ENCODE assay signal across 2 cellular contexts in genomic region chr6:159778542-159778941, GRCh38.
TF ChIP-seq lines count a peak whose summit lies in the region.

No MANE protein-coding gene starts in this region.

TF ChIP-seq in endothelial cell of umbilical vein, 7 proteins besides CTCF, POLR2A, EP300 and RAD21:
- no peak for TF ChIP-seq JUN (IDR thresholded peaks at IDR 0.05; ENCODE audit: borderline replicate concordance, insufficient read depth, insufficient read length, low read depth)
- TF ChIP-seq GATA2 (IDR thresholded peaks at IDR 0.05; ENCODE audit: insufficient read depth, insufficient read length, low read depth, low read length): no peak
- no peak for TF ChIP-seq MAX (IDR thresholded peaks at IDR 0.05; ENCODE audit: insufficient read depth, insufficient read length)
- no peak for TF ChIP-seq POLR2AphosphoS5 (IDR thresholded peaks at IDR 0.05; ENCODE audit: insufficient read depth, low read depth, low read length)
- no peak for TF ChIP-seq FOS (IDR thresholded peaks at IDR 0.05; ENCODE audit: borderline replicate concordance, insufficient read depth, low read length)
- no peak for TF ChIP-seq MYC (IDR thresholded peaks at IDR 0.05; ENCODE audit: low read depth, low read length)
- no peak for TF ChIP-seq EZH2 (IDR thresholded peaks at IDR 0.05; ENCODE audit: borderline replicate concordance, low read depth, low read length, severe bottlenecking)

TF ChIP-seq in SK-N-SH, 30 proteins besides CTCF, POLR2A, EP300 and RAD21:
- TF ChIP-seq MAX (IDR thresholded peaks at IDR 0.05; ENCODE audit: low read depth) (no peak), TEAD4 (IDR thresholded peaks at IDR 0.05; ENCODE audit: borderline replicate concordance, insufficient read depth) (no peak), RXRA (IDR thresholded peaks at IDR 0.05; ENCODE audit: borderline replicate concordance, low read depth) (no peak), GATA2 (CRISPR knock-in tag; IDR thresholded peaks at IDR 0.05) (no peak), USF1 (IDR thresholded peaks at IDR 0.05; ENCODE audit: borderline replicate concordance, low read depth) (no peak), FOSL2 (IDR thresholded peaks at IDR 0.05; ENCODE audit: borderline replicate concordance, low read depth) (no peak), EZH2phosphoT487 (IDR thresholded peaks at IDR 0.05; ENCODE audit: borderline replicate concordance, low read depth) (no peak), NFIC (IDR thresholded peaks at IDR 0.05; ENCODE audit: borderline replicate concordance) (no peak), FOXJ3 (CRISPR knock-in tag; IDR thresholded peaks at IDR 0.05) (no peak), FOXM1 (IDR thresholded peaks at IDR 0.05; ENCODE audit: low read depth) (no peak), GABPA (IDR thresholded peaks at IDR 0.05; ENCODE audit: low read depth) (no peak), CHD2 (IDR thresholded peaks at IDR 0.05; ENCODE audit: low read length, partially characterized antibody) (no peak)
